Comparison of ENCODE assay signal across 7 cellular contexts in genomic region chr1:155241069-155241679, GRCh38. TPM values are rescaled to one million over a fixed set of nuclear protein-coding genes. Genes with fewer than 3 reads are reported as not detected.
A peak's percentile ranks its signal among the peaks of the same experiment; 100 is the strongest.
DNase-seq lines count a peak whose midpoint lies in the region; ATAC-seq and FAIRE-seq lines count a peak whose summit lies in the region.

No MANE protein-coding gene starts in this region.

- intact Hi-C loops in left cardiac atrium (cut with DNase I): no loop called here

- no peak for DNase-seq in GM18507 (ENCODE audit: extremely low spot score, insufficient read length, low read depth)
- peak; percentile 88 to 91 for DNase-seq in NCI-H187 (lab: John Stamatoyannopoulos, UW)
- peak; percentile 69 for DNase-seq in SW480 (ENCODE audit: low spot score)
- DNase-seq in anterior cingulate cortex (lab: John Stamatoyannopoulos, UW): peak in 53 of 58 donors; percentile 30 to 90 (median 70)
- peak; percentile 60 for DNase-seq in left cardiac atrium
- peak; percentile 95 for DNase-seq in pons (ENCODE audit: low spot score)

- FAIRE-seq in GM18507 (lab: Jason Lieb, UNC): peak; percentile 47

- peak; percentile 16 to 41 for ATAC-seq in left cardiac atrium
- ATAC-seq in GM21381 (IDR thresholded peaks at IDR 0.05; ENCODE audit: unreplicated experiment): no peak

RNA-seq across cellular contexts. Expression of gene ENTREP3, which starts 14.1 kb away (rescaled TPM):
- total RNA-seq in left cardiac atrium: 10 to 100 TPM; 16.1 to 18.7 TPM

RNA-seq across cellular contexts. Expression of gene SCAMP3, which starts 21.0 kb away (rescaled TPM):
- 10 to 100 TPM; 53.6 to 66.4 TPM for total RNA-seq in left cardiac atrium

RNA-seq across cellular contexts. Expression of gene CLK2, which starts 32.1 kb away (rescaled TPM):
- 10 to 100 TPM; 19.7 to 23.8 TPM for total RNA-seq in left cardiac atrium

RNA-seq across cellular contexts. Expression of gene MTX1, which starts 32.7 kb away (rescaled TPM):
- 10 to 100 TPM; 19.7 to 25.5 TPM for total RNA-seq in left cardiac atrium

RNA-seq across cellular contexts. Expression of gene THBS3, which starts 33.5 kb away (rescaled TPM):
- total RNA-seq in left cardiac atrium: 10 to 100 TPM; 17.9 to 18.6 TPM
